ENCODE assay signal across 32 cellular contexts in the genomic region with DNA sequence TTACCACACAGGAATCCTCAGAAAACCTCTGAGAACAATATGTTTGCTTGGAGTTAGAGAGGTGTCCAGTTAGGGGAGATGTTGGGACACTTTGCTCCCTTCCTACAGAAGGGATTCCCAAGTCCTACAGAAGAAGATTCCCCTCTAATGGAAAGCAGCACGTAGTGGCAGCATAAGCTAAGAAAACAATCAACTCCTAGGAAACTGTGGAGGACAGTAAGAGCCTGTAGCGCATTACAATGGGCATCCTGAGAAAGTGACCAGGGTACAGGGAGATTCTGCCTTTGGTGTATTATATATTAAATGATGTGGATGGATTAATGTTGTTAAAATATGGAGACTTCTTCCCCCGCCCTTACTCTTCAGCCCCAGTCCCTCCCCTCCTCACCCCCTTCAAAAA.
"Had no signal": no experiment of that assay in that cellular context is flagged by ENCODE, and none has a peak within 500 bp of the region (broad histone marks: within the 10 kb centered on the region; RNA-seq: fewer than 3 reads in every experiment).

No MANE protein-coding gene starts in this region.

- H3K9me3 Mint-ChIP-seq: activated CD4-positive, alpha-beta memory T cell treated with anti-CD3 and anti-CD28 coated beads for 36 hours; activated naive CD4-positive, alpha-beta T cell treated with anti-CD3 and anti-CD28 coated beads for 36 hours; activated naive CD4-positive, alpha-beta T cell treated with anti-CD3 and anti-CD28 coated beads, Interleukin-2, amount 50 U/mL, for 72 hours; activated T-cell treated with anti-CD3 and anti-CD28 coated beads, Interleukin-2, amount 50 U/mL, for 4 hours; activated T-helper 1 cell treated with anti-CD3 and anti-CD28 coated beads, Interleukin-12 subunit alpha, Interleukin-12 subunit beta, Interleukin-2, Interleukin-4 antibody, amounts not matched to agents 30 ng/mL and 10 ng/mL and 1 ng/mL, durations not matched to agents 14 hours and 24 hours and 36 hours had no signal

- H3K4me2 ChIP-seq: KMS-11 had no signal

- H3K36me3 Mint-ChIP-seq: activated CD4-positive, alpha-beta memory T cell treated with anti-CD3 and anti-CD28 coated beads for 36 hours had no signal

- H3K36me3 ChIP-seq: adrenal gland, breast epithelium, WERI-Rb-1 had no signal

- H3K27ac ChIP-seq: adrenal gland, body of pancreas, breast epithelium, KMS-11, WERI-Rb-1 had no signal

- DNase-seq: activated CD4-positive, alpha-beta memory T cell treated with anti-CD3 and anti-CD28 coated beads for 36 hours; activated CD4-positive, alpha-beta T cell treated with anti-CD3 and anti-CD28 coated beads for 36 hours; activated CD4-positive, alpha-beta T cell treated with anti-CD3 and anti-CD28 coated beads, Interleukin-2, amount 10 ng/mL, durations not matched to agents 7 days and 5 days; activated CD8-positive, alpha-beta memory T cell treated with anti-CD3 and anti-CD28 coated beads, Interleukin-2, amount 50 U/mL, for 4 hours; activated gamma-delta T cell treated with Interleukin-2 at 50 U/mL for 16 hours; activated naive CD4-positive, alpha-beta T cell treated with anti-CD3 and anti-CD28 coated beads for 36 hours; activated T-cell treated with anti-CD3 and anti-CD28 coated beads for 4 hours; activated T-cell treated with anti-CD3 and anti-CD28 coated beads, Interleukin-2, amount 50 U/mL, for 4 hours; adrenal gland; body of pancreas; MM.1S; NCI-H1092 treated with DMSO at 0.1 percent for 48 hours; NCI-H1417; NCI-H146; NCI-H187; NCI-H2029 treated with DMSO at 0.1 percent for 48 hours; NCI-H2107; NCI-H2171; NCI-H510A; NCI-H526; NCI-H748 treated with DMSO at 0.1 percent for 48 hours; OCI-M1; Right ventricle myocardium superior; SW 1271; T-helper 1 cell; T-helper 9 cell; WERI-Rb-1 had no signal

- H3K27ac Mint-ChIP-seq: activated CD4-positive, alpha-beta memory T cell treated with anti-CD3 and anti-CD28 coated beads for 36 hours; activated CD4-positive, alpha-beta T cell treated with anti-CD3 and anti-CD28 coated beads for 36 hours; activated CD4-positive, alpha-beta T cell treated with anti-CD3 and anti-CD28 coated beads, Interleukin-2, amount 10 ng/mL, durations not matched to agents 7 days and 5 days; activated naive CD4-positive, alpha-beta T cell treated with anti-CD3 and anti-CD28 coated beads for 36 hours; activated naive CD4-positive, alpha-beta T cell treated with anti-CD3 and anti-CD28 coated beads, Interleukin-2, amount 50 U/mL, for 72 hours; activated T-helper 1 cell treated with anti-CD3 and anti-CD28 coated beads, Interleukin-12 subunit alpha, Interleukin-12 subunit beta, Interleukin-2, Interleukin-4 antibody, amounts not matched to agents 30 ng/mL and 10 ng/mL and 1 ng/mL, durations not matched to agents 14 hours and 24 hours and 36 hours had no signal

- H3K4me3 Mint-ChIP-seq: activated CD4-positive, alpha-beta memory T cell treated with anti-CD3 and anti-CD28 coated beads for 36 hours; activated CD4-positive, alpha-beta T cell treated with anti-CD3 and anti-CD28 coated beads for 36 hours; activated CD4-positive, alpha-beta T cell treated with anti-CD3 and anti-CD28 coated beads, Interleukin-2, amount 10 ng/mL, durations not matched to agents 7 days and 5 days; activated naive CD4-positive, alpha-beta T cell treated with anti-CD3 and anti-CD28 coated beads for 36 hours; activated T-cell treated with anti-CD3 and anti-CD28 coated beads, Interleukin-2, amount 50 U/mL, for 4 hours; activated T-helper 1 cell treated with anti-CD3 and anti-CD28 coated beads, Interleukin-12 subunit alpha, Interleukin-12 subunit beta, Interleukin-2, Interleukin-4 antibody, amounts not matched to agents 30 ng/mL and 10 ng/mL and 1 ng/mL, durations not matched to agents 14 hours and 24 hours and 36 hours had no signal

- H3K9me3 ChIP-seq: adrenal gland, body of pancreas, breast epithelium had no signal

- H3K9ac ChIP-seq: KMS-11 had no signal

- H3K27me3 ChIP-seq: adrenal gland, body of pancreas, breast epithelium had no signal

- H3K27me3 Mint-ChIP-seq: activated CD4-positive, alpha-beta memory T cell treated with anti-CD3 and anti-CD28 coated beads for 36 hours; activated CD4-positive, alpha-beta T cell treated with anti-CD3 and anti-CD28 coated beads for 36 hours; activated CD4-positive, alpha-beta T cell treated with anti-CD3 and anti-CD28 coated beads, Interleukin-2, amount 10 ng/mL, durations not matched to agents 7 days and 5 days had no signal

- H3K4me1 ChIP-seq: adrenal gland, body of pancreas, breast epithelium had no signal

- ATAC-seq: activated CD4-positive, CD25-positive, alpha-beta regulatory T cell treated with anti-CD3 and anti-CD28 coated beads, Interleukin-2, amount 50 U/mL, for 24 hours; body of pancreas had no signal

- H3K4me3 ChIP-seq: adrenal gland, body of pancreas, breast epithelium had no signal
